19 cellular contexts compared by ENCODE assay signal in genomic region chr22:45202333-45203149, GRCh38. TPM values are rescaled to one million over a fixed set of nuclear protein-coding genes. Genes with fewer than 3 reads are reported as not detected.
DNase-seq lines count a peak whose midpoint lies in the region; ATAC-seq, FAIRE-seq and TF ChIP-seq lines count a peak whose summit lies in the region.
"Had no signal": no experiment of that assay in that cellular context is flagged by ENCODE, and none has a peak within 500 bp of the region (broad histone marks: within the 10 kb centered on the region; RNA-seq: fewer than 3 reads in every experiment).

No MANE protein-coding gene starts in this region.

- no peak overlapping the region for H2BK5ac ChIP-seq in mesenchymal stem cell (ENCODE audit: low read depth, low read length, poor library complexity, severe bottlenecking)

- in situ Hi-C loops in mammary epithelial cell (cut with MboI; ENCODE audit: low sequenced_read_pairs in 2 of 2): no loop called here

- no TSS peak for BruUV-seq in mammary epithelial cell (replicated peaks; lab: Mats Ljungman, UMichigan)

- no peak overlapping the region for H3K4me3 ChIP-seq in mammary epithelial cell (replicated peaks in 1 of 3; ENCODE audit: insufficient read depth in 1 of 3, low read depth in 2 of 3, low read length in 3 of 3)
- H3K4me3 ChIP-seq in mesenchymal stem cell (ENCODE audit: insufficient read depth in 1 of 2, low read depth in 1 of 2, low read length in 2 of 2): no peak overlapping the region
- H3K4me3 ChIP-seq: gastrocnemius medialis, lower lobe of right lung had no signal

- H2AFZ ChIP-seq in mammary epithelial cell (ENCODE audit: low read depth, low read length): no peak overlapping the region
- no peak overlapping the region for H2AFZ ChIP-seq in mesenchymal stem cell (ENCODE audit: low read depth, low read length)

- peak overlapping the region; percentile 29 for H2BK15ac ChIP-seq in mesenchymal stem cell (ENCODE audit: low read depth, poor library complexity, severe bottlenecking)

- no peaks in the 10 kb centered on the region for H3K27me3 ChIP-seq in mammary epithelial cell (ENCODE audit: insufficient read depth, low read length)
- H3K27me3 ChIP-seq in mesenchymal stem cell (ENCODE audit: control insufficient read depth in 1 of 2, insufficient read depth in 1 of 2, low read length in 2 of 2): no peaks in the 10 kb centered on the region
- H3K27me3 ChIP-seq: gastrocnemius medialis had no signal

- H3K4me1 ChIP-seq in mammary epithelial cell (ENCODE audit: insufficient read depth, low read length) (peaks cover 7% of the 10 kb centered on the region), mesenchymal stem cell (ENCODE audit: control insufficient read depth, insufficient read depth, low read depth, low read length) (peaks cover 27% of the 10 kb centered on the region)
- H3K4me1 ChIP-seq: gastrocnemius medialis, lower lobe of right lung had no signal

- CTCF ChIA-PET in mammary epithelial cell (lab: Charles Lee; ENCODE audit: low non-redundant PET): no interaction called here

- H3K4ac ChIP-seq in mesenchymal stem cell (ENCODE audit: low read depth in 1 of 2, low read length in 2 of 2): peak overlapping the region; percentile 21 to 48

- H3K27ac ChIP-seq in mammary epithelial cell (ENCODE audit: insufficient read depth, low read depth, low read length): no peak overlapping the region
- no peak overlapping the region for H3K27ac ChIP-seq in mesenchymal stem cell (ENCODE audit: low read length, poor library complexity, severe bottlenecking)
- H3K27ac ChIP-seq: 22Rv1, gastrocnemius medialis, lower lobe of right lung had no signal

- H2BK12ac ChIP-seq in mesenchymal stem cell (ENCODE audit: low read length in 2 of 2): peak overlapping the region; percentile 12 to 13

- ATAC-seq in GM21360 (IDR thresholded peaks at IDR 0.05; ENCODE audit: unreplicated experiment): no peak
- no peak for ATAC-seq in HG03108 (IDR thresholded peaks at IDR 0.05; ENCODE audit: unreplicated experiment)
- ATAC-seq: gastrocnemius medialis, lower lobe of right lung had no signal

- no peak for TF ChIP-seq CTCF in mammary epithelial cell (conservative IDR thresholded peaks at IDR 0.05 in 1 of 2, IDR thresholded peaks at IDR 0.05 in 1 of 2; ENCODE audit: extremely low read depth in 1 of 2, insufficient read depth in 1 of 2, low read depth in 1 of 2, low read length in 2 of 2)

- intact Hi-C loops in mammary epithelial cell (cut with micrococcal nuclease): no loop called here

- H2AK5ac ChIP-seq in mesenchymal stem cell (ENCODE audit: low read length, severe bottlenecking): peak overlapping the region; percentile 55

- no peak overlapping the region for H3K23ac ChIP-seq in mesenchymal stem cell (ENCODE audit: low read length in 2 of 2)

- no peaks in the 10 kb centered on the region for H4K20me1 ChIP-seq in mammary epithelial cell (ENCODE audit: insufficient read depth, low read length)

- peaks cover 11% of the 10 kb centered on the region for H3K79me1 ChIP-seq in mesenchymal stem cell (replicated peaks; ENCODE audit: low read length, poor library complexity, severe bottlenecking)

- no peak overlapping the region for H3K9ac ChIP-seq in mammary epithelial cell (ENCODE audit: insufficient read depth, low read length)
- no peak overlapping the region for H3K9ac ChIP-seq in mesenchymal stem cell (ENCODE audit: low read length)

- peak; percentile 14 for DNase-seq in DMS53 (lab: John Stamatoyannopoulos, UW)
- no peak for DNase-seq in DMS53 treated with DMSO at 0.1 percent for 48 hours (lab: John Stamatoyannopoulos, UW; ENCODE audit: unreplicated experiment)
- DNase-seq in mammary epithelial cell: peak; percentile 56
- peak; percentile 51 for DNase-seq in mesenchymal stem cell
- no peak for DNase-seq in urothelium cell line (ENCODE audit: low spot score)
- no peak for DNase-seq in DMS153 treated with DMSO at 0.1 percent for 48 hours (lab: John Stamatoyannopoulos, UW; ENCODE audit: unreplicated experiment)
- DNase-seq: activated CD4-positive, CD25-positive, alpha-beta regulatory T cell treated with anti-CD3 and anti-CD28 coated beads, Interleukin-2, amount 50 U/mL, for 72 hours; activated naive CD4-positive, alpha-beta T cell treated with Interleukin-2 at 50 U/mL for 16 hours; CD4-positive, alpha-beta T cell; effector CD4-positive, alpha-beta T cell; gastrocnemius medialis; NCI-H1048; NCI-H748 treated with DMSO at 0.1 percent for 48 hours; RPMI8226; stimulated activated CD4-positive, alpha-beta T cell treated with anti-CD3 and anti-CD28 coated beads, Interleukin-2, amount 100 ng/mL, for 24 hours had no signal

- no peak overlapping the region for H3K4me2 ChIP-seq in mammary epithelial cell (ENCODE audit: insufficient read depth, low read depth, low read length)
- no peak overlapping the region for H3K4me2 ChIP-seq in mesenchymal stem cell (ENCODE audit: low read length, poor library complexity, severe bottlenecking)

- H3K18ac ChIP-seq in mesenchymal stem cell (ENCODE audit: low read depth in 1 of 2, low read length in 2 of 2): peak overlapping the region; percentile 61 to 87

- H4K8ac ChIP-seq in mesenchymal stem cell (ENCODE audit: low read length): peak overlapping the region; percentile 70

- peak; percentile 63 for FAIRE-seq in urothelium cell line (lab: Jason Lieb, UNC)

- H3K79me2 ChIP-seq in mammary epithelial cell (ENCODE audit: insufficient read depth, low read length): peaks cover 28% of the 10 kb centered on the region

- 62% methylated on average over 12 of the region's 36 CpGs for whole genome bisulfite sequencing in mammary epithelial cell (ENCODE audit: low coverage, missing lambda C conversion rate)
- 87% methylated on average over 36 of the region's 36 CpGs for WGBS in mesenchymal stem cell

- peak overlapping the region in 1 of 2 experiments; percentile 93 for H3K14ac ChIP-seq in mesenchymal stem cell (ENCODE audit: low read length in 2 of 2)

- peak overlapping the region; percentile 29 for H4K91ac ChIP-seq in mesenchymal stem cell (ENCODE audit: low read length)

- dilution Hi-C loops in mammary epithelial cell (cut with HindIII; ENCODE audit: low sequenced_read_pairs): no loop called here

- no peak overlapping the region for H2BK120ac ChIP-seq in mesenchymal stem cell (ENCODE audit: low read depth, low read length)

- H3K9me3 ChIP-seq in mammary epithelial cell (replicated peaks; ENCODE audit: insufficient read depth, low read length) (no peaks in the 10 kb centered on the region), mesenchymal stem cell (ENCODE audit: control insufficient read depth, low read length) (no peaks in the 10 kb centered on the region)
- H3K9me3 ChIP-seq: gastrocnemius medialis, lower lobe of right lung had no signal

- peaks cover 10% of the 10 kb centered on the region for H3K36me3 ChIP-seq in mammary epithelial cell (ENCODE audit: insufficient read depth, low read length)
- H3K36me3 ChIP-seq in mesenchymal stem cell (ENCODE audit: control insufficient read depth in 1 of 2, insufficient read depth in 2 of 2, low read depth in 1 of 2, low read length in 2 of 2): peaks cover 64 to 72% of the 10 kb centered on the region in 2 experiments

RNA-seq across cellular contexts. Expression of gene KIAA0930, which starts 38.2 kb away (rescaled TPM):
- total RNA-seq in mammary epithelial cell: 100 to 1,000 TPM; 164 to 199 TPM
- polyA plus RNA-seq in mammary epithelial cell: 175 TPM
- 219 TPM for polyA minus RNA-seq in mammary epithelial cell
- 99.4 TPM for polyA plus RNA-seq in mesenchymal stem cell (2013, experiment 1 of 2)
- polyA plus RNA-seq in mesenchymal stem cell (2013, experiment 2 of 2): 104 TPM

RNA-seq across cellular contexts. Expression of gene NUP50, which starts 38.8 kb away (rescaled TPM):
- total RNA-seq in mammary epithelial cell: 10 to 100 TPM; 33.7 to 81.5 TPM
- 35.0 TPM for polyA plus RNA-seq in mammary epithelial cell
- polyA minus RNA-seq in mammary epithelial cell: 54.1 TPM
- 31.3 TPM for polyA plus RNA-seq in mesenchymal stem cell (2013, experiment 1 of 2)
- 31.6 TPM for polyA plus RNA-seq in mesenchymal stem cell (2013, experiment 2 of 2)

Comparison
In these comparisons a context has a peak if more than half of its experiments do, and no peak if none do; other contexts are left out.
1. DNase-seq: peak in DMS53 (single experiment), mammary epithelial cell (single experiment) and mesenchymal stem cell (single experiment); none in DMS53 treated with DMSO at 0.1 percent for 48 hours (single experiment), urothelium cell line (single experiment) and DMS153 treated with DMSO at 0.1 percent for 48 hours (single experiment).